ENCODE assay signal across 8 cellular contexts in the genomic region with DNA sequence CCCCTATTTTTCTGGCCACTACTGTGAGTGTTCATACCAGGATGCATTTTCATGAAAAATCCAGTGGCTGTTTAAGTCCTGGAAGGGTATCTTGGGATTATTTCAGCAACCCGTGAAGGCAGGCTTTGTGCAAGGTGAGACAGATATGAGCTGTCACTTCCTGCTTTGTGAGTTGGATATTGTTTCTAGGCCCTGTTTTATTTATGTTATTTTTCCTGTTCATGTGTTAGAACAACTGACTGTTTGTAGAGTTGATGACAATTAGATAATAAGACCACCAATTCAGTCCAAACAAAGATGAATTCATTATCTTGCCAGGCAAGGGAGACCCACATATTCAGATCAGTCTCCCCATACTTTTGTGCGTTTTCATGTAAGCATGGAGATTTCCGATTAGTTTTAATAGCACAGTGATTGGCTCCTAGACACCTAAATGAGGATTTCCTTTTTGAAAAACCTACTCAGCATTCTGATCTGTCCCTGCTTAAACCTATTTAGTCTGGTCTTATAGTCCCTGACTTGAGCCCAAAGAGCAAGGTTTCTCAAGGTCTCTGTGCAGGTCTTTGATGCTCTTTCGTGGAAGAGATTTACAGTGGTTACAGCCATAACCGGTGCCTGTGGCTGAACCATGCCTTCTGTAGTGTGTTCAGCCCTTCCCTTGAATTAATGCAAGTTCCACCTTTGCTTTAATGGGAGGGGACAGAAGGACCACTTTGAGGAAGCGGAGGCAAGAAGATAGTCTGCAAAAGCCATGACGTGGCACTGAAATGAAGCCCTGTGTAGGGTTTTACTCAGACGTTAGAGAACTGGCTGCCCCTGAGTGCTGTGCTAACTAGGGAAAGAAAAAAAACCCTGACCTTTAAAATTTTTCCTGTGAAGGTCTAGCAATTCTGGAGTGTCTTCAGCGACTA. TPM values are rescaled to one million over a fixed set of nuclear protein-coding genes. Genes with fewer than 3 reads are reported as not detected.
DNase-seq lines count a peak whose midpoint lies in the region; ATAC-seq and TF ChIP-seq lines count a peak whose summit lies in the region.

No MANE protein-coding gene starts in this region.

- H3K9ac ChIP-seq in subcutaneous abdominal adipose tissue (ENCODE audit: low read length in 5 of 5): peak overlapping the region in 3 of 5 donors; percentile 11 to 87 (median 60)

- H3K27ac ChIP-seq in subcutaneous abdominal adipose tissue (ENCODE audit: low read depth, low read length): peak overlapping the region; percentile 99

- peak; percentile 54 for ATAC-seq in GM18868 (IDR thresholded peaks at IDR 0.05; ENCODE audit: unreplicated experiment)
- ATAC-seq in left lobe of liver: peak; percentile 1
- ATAC-seq in HG03025 (IDR thresholded peaks at IDR 0.05; ENCODE audit: low FRiP score, unreplicated experiment): no peak
- ATAC-seq in GM21825 (IDR thresholded peaks at IDR 0.05; ENCODE audit: unreplicated experiment): no peak

- H3K4me1 ChIP-seq in subcutaneous abdominal adipose tissue (ENCODE audit: control insufficient read depth in 5 of 5, insufficient read depth in 5 of 5, low read length in 5 of 5): peaks cover 13 to 74% (median 56%) of the 10 kb centered on the region in 5 donors

- in situ Hi-C loops in astrocyte of the spinal cord (cut with HindIII; ENCODE audit: low sequenced_read_pairs): no loop called here

- no peaks in the 10 kb centered on the region for H3K9me3 ChIP-seq in subcutaneous abdominal adipose tissue (ENCODE audit: control insufficient read depth in 5 of 5, low read length in 5 of 5)

- TF ChIP-seq CTCF in astrocyte of the spinal cord (IDR thresholded peaks at IDR 0.05; ENCODE audit: low read depth, low read length): no peak

- H3K36me3 ChIP-seq in subcutaneous abdominal adipose tissue (ENCODE audit: control insufficient read depth in 5 of 5, insufficient read depth in 5 of 5, low read length in 5 of 5): peaks cover 4 to 38% (median 24%) of the 10 kb centered on the region in 5 donors

- H3K27me3 ChIP-seq in subcutaneous abdominal adipose tissue (ENCODE audit: control insufficient read depth in 5 of 5, insufficient read depth in 4 of 5, low read length in 5 of 5): no peaks in the 10 kb centered on the region

- peak; percentile 35 to 51 for DNase-seq in NOMO-1 (lab: John Stamatoyannopoulos, UW; ENCODE audit: unreplicated experiment in 2 of 2)
- peak; percentile 56 for DNase-seq in astrocyte of the spinal cord (ENCODE audit: low read depth, low spot score)
- no peak for DNase-seq in left lobe of liver (ENCODE audit: low spot score)
- DNase-seq in NCI-H510A treated with DMSO at 0.1 percent for 48 hours (lab: John Stamatoyannopoulos, UW): no peak

- H3K4me3 ChIP-seq in astrocyte of the spinal cord (ENCODE audit: low read depth, low read length) (no peak overlapping the region), subcutaneous abdominal adipose tissue (ENCODE audit: low read depth in 1 of 5, low read length in 5 of 5) (peak overlapping the region in 1 of 5 donors; percentile 5)

RNA-seq across cellular contexts. Expression of a gene that starts 42.8 kb away (rescaled TPM):
- 26.6 TPM for total RNA-seq in left lobe of liver

Comparison
In these comparisons a context has a peak if more than half of its experiments do, and no peak if none do; other contexts are left out.
1. ATAC-seq: peak in GM18868 (single experiment) and left lobe of liver (single experiment); none in HG03025 (single experiment) and GM21825 (single experiment).
2. DNase-seq: peak in NOMO-1 (2 of 2) and astrocyte of the spinal cord (single experiment); none in left lobe of liver (single experiment) and NCI-H510A treated with DMSO at 0.1 percent for 48 hours (single experiment).